In genomic region chr3:14144423-14145075, GRCh38 we compare ENCODE assay signal across 8 cellular contexts. TPM values are rescaled to one million over a fixed set of nuclear protein-coding genes. Genes with fewer than 3 reads are reported as not detected.
DNase-seq lines count a peak whose midpoint lies in the region; ATAC-seq and TF ChIP-seq lines count a peak whose summit lies in the region.

No MANE protein-coding gene starts in this region.

- H3K79me2 ChIP-seq in PC-9 (ENCODE audit: low read depth) (no peaks in the 10 kb centered on the region), neural cell (replicated peaks; ENCODE audit: insufficient read depth, low read length) (no peaks in the 10 kb centered on the region)

- H3K9me2 ChIP-seq in PC-9 (ENCODE audit: insufficient read depth) (no peaks in the 10 kb centered on the region), neural cell (ENCODE audit: insufficient read depth, low read length) (no peaks in the 10 kb centered on the region)

- DNase-seq in DMS 273 treated with DMSO at 0.1 percent for 48 hours (lab: John Stamatoyannopoulos, UW) (peak; percentile 37), PC-9 (peak; percentile 74 to 96), fibroblast of the aortic adventitia (ENCODE audit: low read depth) (peak; percentile 99), type B pancreatic cell (ENCODE audit: extremely low spot score, unreplicated experiment) (no peak)

- TF ChIP-seq RAD21 in neural cell (conservative IDR thresholded peaks at IDR 0.05) = no peak

- peak overlapping the region; percentile 88 for H3K27ac ChIP-seq in PC-9
- H3K27ac ChIP-seq in neural cell (ENCODE audit: low read length) = peak overlapping the region; percentile 51

- no peaks in the 10 kb centered on the region for H3K9me3 Mint-ChIP-seq in activated T-helper 17 cell treated with anti-CD3 and anti-CD28 coated beads, Interleukin-2, amount 50 U/mL, for 72 hours
- no peaks in the 10 kb centered on the region for H3K9me3 Mint-ChIP-seq in type B pancreatic cell

- H4K20me1 ChIP-seq in PC-9 (ENCODE audit: insufficient read depth) (no peaks in the 10 kb centered on the region), neural cell (ENCODE audit: insufficient read depth) (no peaks in the 10 kb centered on the region)

- POLR2A ChIA-PET in PC-9 (lab: Charles Lee; ENCODE audit: unreplicated experiment) = interaction anchor here (0.5 to 1.3 kb wide), 8 partner anchors 14 to 1501 kb away, joined by 3 to 16 read pairs (median 8); partner anchors contain the start of genes CHCHD4, LSM3 and TMEM43

- H3K27me3 ChIP-seq in PC-9 (ENCODE audit: insufficient read depth, low read depth) = no peaks in the 10 kb centered on the region
- no peaks in the 10 kb centered on the region for H3K27me3 ChIP-seq in neural cell (ENCODE audit: insufficient read depth, low read depth, low read length)

- H2AFZ ChIP-seq in PC-9 (peak overlapping the region; percentile 5; the same call in 1 of the 2 replicates), neural cell (ENCODE audit: low read depth, low read length) (no peak overlapping the region)

- H3K4me1 ChIP-seq in PC-9 (replicated peaks; ENCODE audit: insufficient read depth) = peaks cover 44% of the 10 kb centered on the region

- peak overlapping the region; percentile 52 for H3K4me3 Mint-ChIP-seq in activated T-helper 17 cell treated with anti-CD3 and anti-CD28 coated beads, Interleukin-2, amount 50 U/mL, for 72 hours
- peak overlapping the region; percentile 16 for H3K4me3 Mint-ChIP-seq in type B pancreatic cell

- H3K4me3 ChIP-seq in PC-9 (peak overlapping the region; percentile 51), fibroblast of the aortic adventitia (ENCODE audit: low read depth, low read length) (peak overlapping the region; percentile 4), neural cell (ENCODE audit: low read length) (no peak overlapping the region)

- H3K9ac ChIP-seq in neural cell (ENCODE audit: low read length) = peak overlapping the region; percentile 19

- intact Hi-C loops in PC-9 (cut with micrococcal nuclease; ENCODE audit: unreplicated experiment) = loop anchor here (1.0 to 2.0 kb wide), 3 partner anchors 19 to 248 kb away; partner anchors contain the start of genes LSM3, TMEM43 and XPC

- no peak for TF ChIP-seq EP300 in neural cell (conservative IDR thresholded peaks at IDR 0.05; ENCODE audit: poor library complexity, severe bottlenecking)

- H3F3A ChIP-seq in PC-9 (ENCODE audit: insufficient read depth, low read depth) (peaks cover 37% of the 10 kb centered on the region), neural cell (ENCODE audit: insufficient read depth, low read length, poor library complexity, severe bottlenecking) (no peaks in the 10 kb centered on the region)

- no peaks in the 10 kb centered on the region for H3K9me3 ChIP-seq in PC-9 (ENCODE audit: insufficient read depth, low read depth)
- H3K9me3 ChIP-seq in neural cell (ENCODE audit: low read length) = no peaks in the 10 kb centered on the region

- no TSS peak for BruUV-seq in PC-9 (replicated peaks; lab: Mats Ljungman, UMichigan)

- peaks cover 65% of the 10 kb centered on the region for H3K36me3 Mint-ChIP-seq in activated T-helper 17 cell treated with anti-CD3 and anti-CD28 coated beads, Interleukin-2, amount 50 U/mL, for 72 hours (ENCODE audit: low read depth)
- H3K36me3 Mint-ChIP-seq in type B pancreatic cell = peaks cover 14% of the 10 kb centered on the region

- no peak for TF ChIP-seq CTCF in PC-9 (conservative IDR thresholded peaks at IDR 0.05)
- TF ChIP-seq CTCF in fibroblast of the aortic adventitia (IDR thresholded peaks at IDR 0.05; ENCODE audit: insufficient read depth, low read length) = no peak
- TF ChIP-seq CTCF in neural cell (IDR thresholded peaks at IDR 0.05; ENCODE audit: poor library complexity, severe bottlenecking) = no peak
- no peak for TF ChIP-seq CTCF in type B pancreatic cell (conservative IDR thresholded peaks at IDR 0.05)

- no peaks in the 10 kb centered on the region for H3K27me3 Mint-ChIP-seq in activated T-helper 17 cell treated with anti-CD3 and anti-CD28 coated beads, Interleukin-2, amount 50 U/mL, for 72 hours
- H3K27me3 Mint-ChIP-seq in type B pancreatic cell = no peaks in the 10 kb centered on the region

- CTCF ChIA-PET in PC-9 (lab: Charles Lee) = interaction anchor here (0.6 kb wide), 1 partner anchor 136 kb away, joined by 3 read pairs; no protein-coding TSS in a partner anchor

- ATAC-seq in GM21360 (IDR thresholded peaks at IDR 0.05; ENCODE audit: unreplicated experiment) (peak; percentile 94), HG03575 (IDR thresholded peaks at IDR 0.05; ENCODE audit: extremely low read depth, insufficient number of reproducible peaks, low FRiP score, unreplicated experiment) (peak; percentile 86)
- ATAC-seq in activated T-helper 17 cell treated with anti-CD3 and anti-CD28 coated beads, Interleukin-2, amount 50 U/mL, for 72 hours (replicated peaks) = peak; percentile 87

- peaks cover 19% of the 10 kb centered on the region for H3K36me3 ChIP-seq in PC-9 (ENCODE audit: low read depth)
- peaks cover 25% of the 10 kb centered on the region for H3K36me3 ChIP-seq in neural cell (ENCODE audit: insufficient read depth, low read length)

- H3K27ac Mint-ChIP-seq in activated T-helper 17 cell treated with anti-CD3 and anti-CD28 coated beads, Interleukin-2, amount 50 U/mL, for 72 hours = peak overlapping the region; percentile 96
- peak overlapping the region; percentile 98 for H3K27ac Mint-ChIP-seq in type B pancreatic cell

- H3K4me2 ChIP-seq in PC-9 = peak overlapping the region; percentile 88
- no peak overlapping the region for H3K4me2 ChIP-seq in neural cell (ENCODE audit: low read length)

- H3K4me1 Mint-ChIP-seq in activated T-helper 17 cell treated with anti-CD3 and anti-CD28 coated beads, Interleukin-2, amount 50 U/mL, for 72 hours = peaks cover 40% of the 10 kb centered on the region
- peaks cover 21% of the 10 kb centered on the region for H3K4me1 Mint-ChIP-seq in type B pancreatic cell (ENCODE audit: unreplicated experiment)

TF ChIP-seq in neural cell, 6 proteins besides CTCF, POLR2A, EP300 and RAD21:
- no peak for TF ChIP-seq TAF1 (IDR thresholded peaks at IDR 0.05; ENCODE audit: low read depth)
- no peak for TF ChIP-seq REST (IDR thresholded peaks at IDR 0.05; ENCODE audit: borderline replicate concordance)
- TF ChIP-seq EZH2 (IDR thresholded peaks at IDR 0.05; ENCODE audit: borderline replicate concordance, insufficient read depth, low read length, poor library complexity, severe bottlenecking) = no peak
- TF ChIP-seq SMC3 (conservative IDR thresholded peaks at IDR 0.05; ENCODE audit: poor library complexity) = no peak
- TF ChIP-seq POLR2AphosphoS5 (IDR thresholded peaks at IDR 0.05) = no peak
- no peak for TF ChIP-seq MXI1 (conservative IDR thresholded peaks at IDR 0.05; ENCODE audit: poor library complexity, severe bottlenecking)
TF ChIP-seq in neural cell: peak in this region for 0.

RNA-seq across cellular contexts. Expression of gene TMEM43, which starts 19.7 kb away (rescaled TPM):
- total RNA-seq in PC-9 (2021) = 62.3 and 64.7 TPM in 2 replicates
- 10 to 100 TPM; 42.1 to 44.5 TPM for total RNA-seq in activated T-helper 17 cell treated with anti-CD3 and anti-CD28 coated beads, Interleukin-2, amount 50 U/mL, for 72 hours
- total RNA-seq in fibroblast of the aortic adventitia (ENCODE audit: low replicate concordance) = 109 and 134 TPM in 2 replicates
- 58.5 and 61.3 TPM in 2 replicates for polyA plus RNA-seq in neural cell
- 61.8 and 62.8 TPM in 2 replicates for polyA minus RNA-seq in neural cell
- total RNA-seq in type B pancreatic cell (ENCODE audit: low replicate concordance) = 52.0 and 55.0 TPM in 2 replicates

RNA-seq across cellular contexts. Expression of gene CHCHD4, which starts 19.9 kb away (rescaled TPM):
- total RNA-seq in PC-9 (2021) (14.4 and 17.6 TPM in 2 replicates), fibroblast of the aortic adventitia (ENCODE audit: low replicate concordance) (3.8 and 12.7 TPM in 2 replicates), type B pancreatic cell (ENCODE audit: low replicate concordance) (13.6 and 14.1 TPM in 2 replicates)
- 10 to 100 TPM; 11.6 to 27.6 TPM for total RNA-seq in activated T-helper 17 cell treated with anti-CD3 and anti-CD28 coated beads, Interleukin-2, amount 50 U/mL, for 72 hours
- 24.6 and 32.8 TPM in 2 replicates for polyA plus RNA-seq in neural cell
- 11.7 and 14.2 TPM in 2 replicates for polyA minus RNA-seq in neural cell

RNA-seq across cellular contexts. Expression of gene XPC, which starts 33.9 kb away (rescaled TPM):
- total RNA-seq in PC-9 (2021) = 27.1 and 28.8 TPM in 2 replicates
- total RNA-seq in activated T-helper 17 cell treated with anti-CD3 and anti-CD28 coated beads, Interleukin-2, amount 50 U/mL, for 72 hours = 10 to 100 TPM; 31.9 to 39.7 TPM
- total RNA-seq in fibroblast of the aortic adventitia (ENCODE audit: low replicate concordance) = 61.6 and 186 TPM in 2 replicates
- polyA plus RNA-seq in neural cell = 21.9 and 29.6 TPM in 2 replicates
- 29.9 and 43.8 TPM in 2 replicates for polyA minus RNA-seq in neural cell
- 42.9 and 44.2 TPM in 2 replicates for total RNA-seq in type B pancreatic cell (ENCODE audit: low replicate concordance)

RNA-seq across cellular contexts. Expression of gene LSM3, which starts 34.1 kb away (rescaled TPM):
- total RNA-seq in PC-9 (2021) = 8.7 and 18.3 TPM in 2 replicates
- 10 to 100 TPM; 15.6 to 20.6 TPM for total RNA-seq in activated T-helper 17 cell treated with anti-CD3 and anti-CD28 coated beads, Interleukin-2, amount 50 U/mL, for 72 hours
- 5.6 and 15.6 TPM in 2 replicates for total RNA-seq in fibroblast of the aortic adventitia (ENCODE audit: low replicate concordance)
- 28.3 and 29.6 TPM in 2 replicates for polyA plus RNA-seq in neural cell
- 7.3 and 10.5 TPM in 2 replicates for polyA minus RNA-seq in neural cell
- total RNA-seq in type B pancreatic cell (ENCODE audit: low replicate concordance) = 11.6 and 12.4 TPM in 2 replicates
